27 cellular contexts compared by ENCODE assay signal in the genomic region with DNA sequence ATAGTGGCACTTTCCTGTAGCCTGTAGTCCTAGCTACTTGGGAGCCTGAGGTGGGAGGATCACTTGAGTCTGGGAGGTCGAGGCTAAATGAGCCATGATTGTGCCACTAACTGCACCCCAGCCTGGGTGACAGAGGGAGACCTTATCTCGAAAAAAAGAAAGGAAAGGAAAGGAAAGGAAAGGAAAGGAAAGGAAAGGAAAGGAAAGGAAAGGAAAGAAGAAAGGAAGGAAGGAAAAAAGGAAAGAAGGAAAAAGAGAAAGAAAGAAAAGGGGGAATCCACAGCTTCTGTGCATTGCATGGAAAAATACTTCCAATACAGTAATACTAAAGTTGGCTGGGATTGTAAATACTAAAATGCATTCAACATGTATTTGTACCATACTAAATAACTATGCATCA. TPM values are rescaled to one million over a fixed set of nuclear protein-coding genes. Genes with fewer than 3 reads are reported as not detected.
DNase-seq lines count a peak whose midpoint lies in the region; ATAC-seq, FAIRE-seq and TF ChIP-seq lines count a peak whose summit lies in the region.
"Had no signal": no experiment of that assay in that cellular context is flagged by ENCODE, and none has a peak within 500 bp of the region (broad histone marks: within the 10 kb centered on the region; RNA-seq: fewer than 3 reads in every experiment).

No MANE protein-coding gene starts in this region.

- no peak overlapping the region for H2BK15ac ChIP-seq in mesenchymal stem cell (ENCODE audit: low read depth, poor library complexity, severe bottlenecking)

- H3K4me3 Mint-ChIP-seq in astrocyte (ENCODE audit: unreplicated experiment) = no peak overlapping the region
- H3K4me3 Mint-ChIP-seq in naive thymus-derived CD8-positive, alpha-beta T cell = no peak overlapping the region
- H3K4me3 Mint-ChIP-seq: CD14-positive monocyte; CD4-positive, alpha-beta memory T cell; CD4-positive, CD25-positive, alpha-beta regulatory T cell; CD8-positive, alpha-beta memory T cell had no signal

- DNase-seq in astrocyte (ENCODE audit: low read depth) (no peak), mesenchymal stem cell (no peak), GM19239 (ENCODE audit: insufficient read length, low spot score) (no peak), NCI-H510A (lab: John Stamatoyannopoulos, UW) (no peak)
- no peak for DNase-seq in naive thymus-derived CD8-positive, alpha-beta T cell
- DNase-seq: 8988T; ACHN; BE2C; C1 segment of cervical spinal cord; CD4-positive, alpha-beta memory T cell; CD4-positive, CD25-positive, alpha-beta regulatory T cell; CD8-positive, alpha-beta memory T cell; COR-L47; DMS 273 treated with DMSO at 0.1 percent for 48 hours; DMS153; DMS53; DMS79; DND-41; EL; GDM1 had no signal

- CTCF ChIA-PET in HEK293 (lab: Yijun Ruan, JAX) = no interaction called here

- no peaks in the 10 kb centered on the region for H3K9me3 Mint-ChIP-seq in astrocyte (ENCODE audit: unreplicated experiment)
- no peaks in the 10 kb centered on the region for H3K9me3 Mint-ChIP-seq in naive thymus-derived CD8-positive, alpha-beta T cell
- H3K9me3 Mint-ChIP-seq: CD14-positive monocyte; CD4-positive, alpha-beta memory T cell; CD8-positive, alpha-beta memory T cell had no signal

- no peaks in the 10 kb centered on the region for H3K27me3 ChIP-seq in astrocyte (ENCODE audit: insufficient read depth, low read length)
- no peaks in the 10 kb centered on the region for H3K27me3 ChIP-seq in mesenchymal stem cell (ENCODE audit: control insufficient read depth in 1 of 2, insufficient read depth in 1 of 2, low read length in 2 of 2)
- H3K27me3 ChIP-seq: BLaER1 had no signal

- no peak overlapping the region for H3K27ac ChIP-seq in HEK293 (ENCODE audit: extremely low read depth, low read depth, low read length)
- H3K27ac ChIP-seq in astrocyte (ENCODE audit: low read depth, low read length) = no peak overlapping the region
- H3K27ac ChIP-seq in mesenchymal stem cell (ENCODE audit: low read length, poor library complexity, severe bottlenecking) = no peak overlapping the region
- H3K27ac ChIP-seq: BLaER1 had no signal

- no peak overlapping the region for H3K4ac ChIP-seq in mesenchymal stem cell (ENCODE audit: low read depth in 1 of 2, low read length in 2 of 2)

- H3K14ac ChIP-seq in mesenchymal stem cell (ENCODE audit: low read length in 2 of 2) = no peak overlapping the region

- H3K23ac ChIP-seq in mesenchymal stem cell (ENCODE audit: low read length in 2 of 2) = no peak overlapping the region

- peaks cover 50% of the 10 kb centered on the region for H3K4me1 Mint-ChIP-seq in astrocyte (ENCODE audit: low read depth, unreplicated experiment)
- no peaks in the 10 kb centered on the region for H3K4me1 Mint-ChIP-seq in naive thymus-derived CD8-positive, alpha-beta T cell
- H3K4me1 Mint-ChIP-seq: CD8-positive, alpha-beta memory T cell had no signal

- H3K18ac ChIP-seq in mesenchymal stem cell (ENCODE audit: low read depth in 1 of 2, low read length in 2 of 2) = no peak overlapping the region

- no peaks in the 10 kb centered on the region for H3K4me1 ChIP-seq in HEK293 (ENCODE audit: control insufficient read depth, insufficient read depth, low read length)
- peaks cover 35% of the 10 kb centered on the region for H3K4me1 ChIP-seq in astrocyte (ENCODE audit: insufficient read depth, low read length)
- peaks cover 4% of the 10 kb centered on the region for H3K4me1 ChIP-seq in mesenchymal stem cell (ENCODE audit: control insufficient read depth, insufficient read depth, low read depth, low read length)
- H3K4me1 ChIP-seq: BE2C, BLaER1 had no signal

- no peak overlapping the region for H3K4me2 ChIP-seq in astrocyte (ENCODE audit: low read length)
- H3K4me2 ChIP-seq in mesenchymal stem cell (ENCODE audit: low read length, poor library complexity, severe bottlenecking) = no peak overlapping the region
- H3K4me2 ChIP-seq: BLaER1 had no signal

- H3K9ac ChIP-seq in astrocyte (ENCODE audit: low read length) = no peak overlapping the region
- H3K9ac ChIP-seq in mesenchymal stem cell (ENCODE audit: low read length) = no peak overlapping the region
- H3K9ac ChIP-seq: BLaER1 had no signal

- H2AFZ ChIP-seq in astrocyte (ENCODE audit: low read depth, low read length) (no peak overlapping the region), mesenchymal stem cell (ENCODE audit: low read depth, low read length) (no peak overlapping the region)

- H3K27me3 Mint-ChIP-seq in astrocyte (ENCODE audit: low read depth, unreplicated experiment) = no peaks in the 10 kb centered on the region
- peaks cover 15 to 70% (median 30%) of the 10 kb centered on the region in 5 donors for H3K27me3 Mint-ChIP-seq in naive thymus-derived CD8-positive, alpha-beta T cell

- no peaks in the 10 kb centered on the region for H4K20me1 ChIP-seq in astrocyte (ENCODE audit: insufficient read depth, low read length)
- H4K20me1 ChIP-seq: BLaER1 had no signal

- H3K9me3 ChIP-seq in HEK293 (ENCODE audit: control insufficient read depth, insufficient read depth, low read depth, low read length) (no peaks in the 10 kb centered on the region), astrocyte (ENCODE audit: insufficient read depth, low read depth, low read length) (no peaks in the 10 kb centered on the region), mesenchymal stem cell (ENCODE audit: control insufficient read depth, low read length) (no peaks in the 10 kb centered on the region)
- H3K9me3 ChIP-seq: BE2C, BLaER1 had no signal

- H4K8ac ChIP-seq in mesenchymal stem cell (ENCODE audit: low read length) = no peak overlapping the region

- no peak overlapping the region for H3K4me3 ChIP-seq in HEK293 (ENCODE audit: low read depth, low read length)
- no peak overlapping the region for H3K4me3 ChIP-seq in astrocyte (ENCODE audit: insufficient read depth, low read depth, low read length)
- no peak overlapping the region for H3K4me3 ChIP-seq in mesenchymal stem cell (ENCODE audit: insufficient read depth in 1 of 2, low read depth in 1 of 2, low read length in 2 of 2)
- H3K4me3 ChIP-seq: BLaER1, GM12878 had no signal

- no peak overlapping the region for H2BK12ac ChIP-seq in mesenchymal stem cell (ENCODE audit: low read length in 2 of 2)

- POLR2A ChIA-PET in HEK293 (lab: Yijun Ruan, JAX) = no interaction called here
- POLR2A ChIA-PET in naive thymus-derived CD8-positive, alpha-beta T cell (lab: Charles Lee) = no interaction called here

- H2AK5ac ChIP-seq in mesenchymal stem cell (ENCODE audit: low read length, severe bottlenecking) = peak overlapping the region; percentile 14

- H4K91ac ChIP-seq in mesenchymal stem cell (ENCODE audit: low read length) = no peak overlapping the region

- H3K36me3 ChIP-seq in HEK293 (ENCODE audit: control insufficient read depth in 2 of 2, insufficient read depth in 1 of 2, low read length in 2 of 2) = no peaks in the 10 kb centered on the region
- H3K36me3 ChIP-seq in astrocyte (ENCODE audit: insufficient read depth, low read length) = no peaks in the 10 kb centered on the region
- no peaks in the 10 kb centered on the region for H3K36me3 ChIP-seq in mesenchymal stem cell (ENCODE audit: control insufficient read depth in 1 of 2, insufficient read depth in 2 of 2, low read depth in 1 of 2, low read length in 2 of 2)
- H3K36me3 ChIP-seq: BE2C, BLaER1 had no signal

- 92% methylated on average over 2 of the region's 2 CpGs for WGBS in mesenchymal stem cell

- H3K79me1 ChIP-seq in mesenchymal stem cell (replicated peaks; ENCODE audit: low read length, poor library complexity, severe bottlenecking) = no peaks in the 10 kb centered on the region

- peak overlapping the region; percentile 70 for H3K27ac Mint-ChIP-seq in astrocyte (ENCODE audit: unreplicated experiment)
- H3K27ac Mint-ChIP-seq in naive thymus-derived CD8-positive, alpha-beta T cell = peak overlapping the region in 2 of 10 donors; percentile 55 to 81
- H3K27ac Mint-ChIP-seq: CD14-positive monocyte; CD4-positive, CD25-positive, alpha-beta regulatory T cell; CD8-positive, alpha-beta memory T cell had no signal

- FAIRE-seq in astrocyte (lab: Jason Lieb, UNC) = no peak
- no peak for FAIRE-seq in GM19239 (lab: Jason Lieb, UNC)
- FAIRE-seq: A204.1, GM12878, GM12892 had no signal

- no peaks in the 10 kb centered on the region for H3K79me2 ChIP-seq in astrocyte (ENCODE audit: insufficient read depth, low read length)

- no peak overlapping the region for H2BK5ac ChIP-seq in mesenchymal stem cell (ENCODE audit: low read depth, low read length, poor library complexity, severe bottlenecking)

- TF ChIP-seq CTCF in HEK293 (tag by site-specific recombination; IDR thresholded peaks at IDR 0.05) (no peak), astrocyte (IDR thresholded peaks at IDR 0.05; ENCODE audit: insufficient read depth, low read depth, low read length) (no peak)

- no peaks in the 10 kb centered on the region for H3K36me3 Mint-ChIP-seq in astrocyte (ENCODE audit: low read depth, unreplicated experiment)
- no peaks in the 10 kb centered on the region for H3K36me3 Mint-ChIP-seq in naive thymus-derived CD8-positive, alpha-beta T cell
- H3K36me3 Mint-ChIP-seq: CD14-positive monocyte; CD4-positive, alpha-beta memory T cell; CD4-positive, CD25-positive, alpha-beta regulatory T cell; CD8-positive, alpha-beta memory T cell had no signal

- H2BK120ac ChIP-seq in mesenchymal stem cell (ENCODE audit: low read depth, low read length) = no peak overlapping the region

- no peak for ATAC-seq in naive thymus-derived CD8-positive, alpha-beta T cell
- no peak for ATAC-seq in GM19397 (IDR thresholded peaks at IDR 0.05; ENCODE audit: unreplicated experiment)
- ATAC-seq: GM12878 had no signal

TF ChIP-seq in HEK293, 187 proteins besides CTCF, POLR2A, EP300 and RAD21 (continues in another document):
- no peak for TF ChIP-seq ZBTB26 (tag by site-specific recombination; optimal IDR thresholded peaks at IDR 0.05)
- TF ChIP-seq ZNF211 (tag by site-specific recombination; IDR thresholded peaks at IDR 0.05; ENCODE audit: low read depth) = no peak
- TF ChIP-seq YY2 (tag by site-specific recombination; IDR thresholded peaks at IDR 0.05) = no peak
- no peak for TF ChIP-seq SP3 (tag by site-specific recombination; IDR thresholded peaks at IDR 0.05)
- TF ChIP-seq ZSCAN23 (tag by site-specific recombination; IDR thresholded peaks at IDR 0.05) = no peak
- TF ChIP-seq ZNF132 (tag by site-specific recombination; IDR thresholded peaks at IDR 0.05; ENCODE audit: borderline replicate concordance) = no peak

RNA-seq across cellular contexts. Expression of gene PIK3C3, which starts 12.8 kb away (rescaled TPM):
- total RNA-seq in astrocyte = 104 and 106 TPM in 2 replicates
- 32.1 TPM for polyA plus RNA-seq in mesenchymal stem cell (2013, experiment 1 of 2)
- polyA plus RNA-seq in mesenchymal stem cell (2013, experiment 2 of 2) = 34.8 TPM
- 10 to 100 TPM; 67.9 to 73.0 TPM for total RNA-seq in naive thymus-derived CD8-positive, alpha-beta T cell
- polyA plus RNA-seq in naive thymus-derived CD8-positive, alpha-beta T cell = 10 to 100 TPM; 25.1 to 38.8 (median 35.0) TPM
